In the genomic region with DNA sequence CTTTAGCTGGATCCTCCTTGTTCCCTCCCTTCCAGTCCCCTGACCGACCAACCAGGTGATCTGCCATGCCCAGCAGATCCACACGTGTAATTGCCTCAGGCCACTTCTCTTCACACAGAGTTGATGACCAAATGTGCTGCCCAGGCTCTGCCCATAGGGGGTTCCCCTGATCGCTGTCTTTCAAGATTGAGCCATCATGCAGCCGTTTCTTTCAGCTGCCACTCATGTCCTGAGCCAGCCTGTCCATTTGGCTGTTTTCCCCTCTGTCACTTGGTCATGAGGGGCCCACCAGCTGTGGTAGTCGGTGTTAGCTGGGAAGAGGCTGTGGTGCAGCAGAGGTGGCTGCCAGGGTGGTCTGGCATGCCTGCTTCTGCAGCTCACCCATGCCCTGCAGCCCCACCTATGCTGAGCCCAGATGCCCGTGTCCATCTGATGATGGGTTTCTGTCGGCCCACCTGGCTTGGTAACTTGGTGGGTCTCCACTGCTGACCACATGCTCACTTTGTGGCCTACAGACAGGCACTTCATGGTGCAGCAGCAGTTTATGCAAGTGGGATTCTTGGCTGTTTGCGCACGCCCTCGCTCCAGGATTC, we compare ENCODE assay signal across 22 cellular contexts. TPM values are rescaled to one million over a fixed set of nuclear protein-coding genes. Genes with fewer than 3 reads are reported as not detected.
DNase-seq lines count a peak whose midpoint lies in the region; ATAC-seq and TF ChIP-seq lines count a peak whose summit lies in the region.
"Had no signal": no experiment of that assay in that cellular context is flagged by ENCODE, and none has a peak within 500 bp of the region (broad histone marks: within the 10 kb centered on the region; RNA-seq: fewer than 3 reads in every experiment).

No MANE protein-coding gene starts in this region.

- H3K9me3 ChIP-seq in OCI-LY1 (ENCODE audit: low read length), result no peaks in the 10 kb centered on the region
- H3K9me3 ChIP-seq: BLaER1 treated with 17β-estradiol and CSF1 and Interleukin-3, amounts not matched to agents 10 nM and 100 nM had no signal

- no peaks in the 10 kb centered on the region for H3K9me2 ChIP-seq in OCI-LY1 (ENCODE audit: low read depth, low read length)

- peak overlapping the region; percentile 34 for H3K4me3 Mint-ChIP-seq in activated naive CD4-positive, alpha-beta T cell treated with anti-CD3 and anti-CD28 coated beads, Interleukin-2, amount 50 U/mL, for 24 hours
- no peak overlapping the region for H3K4me3 Mint-ChIP-seq in activated naive CD4-positive, alpha-beta T cell treated with anti-CD3 and anti-CD28 coated beads, Interleukin-2, amount 10 ng/mL, durations not matched to agents 7 days and 5 days
- H3K4me3 Mint-ChIP-seq: H9, IgD-negative memory B cell had no signal

- H2AFZ ChIP-seq in OCI-LY1 (ENCODE audit: low read length), result no peak overlapping the region

- peaks cover 35% of the 10 kb centered on the region for H3K36me3 Mint-ChIP-seq in activated naive CD4-positive, alpha-beta T cell treated with anti-CD3 and anti-CD28 coated beads, Interleukin-2, amount 50 U/mL, for 24 hours
- H3K36me3 Mint-ChIP-seq in activated naive CD4-positive, alpha-beta T cell treated with anti-CD3 and anti-CD28 coated beads, Interleukin-2, amount 10 ng/mL, durations not matched to agents 7 days and 5 days, result peaks cover 74% of the 10 kb centered on the region

- peak overlapping the region; percentile 82 for H3K4me3 ChIP-seq in OCI-LY1 (ENCODE audit: low read depth, low read length, poor library complexity, severe bottlenecking)
- H3K4me3 ChIP-seq: BLaER1 treated with 17β-estradiol and CSF1 and Interleukin-3, amounts not matched to agents 10 nM and 100 nM had no signal

- TF ChIP-seq CTCF in OCI-LY1 (IDR thresholded peaks at IDR 0.05; ENCODE audit: low read length) (peak; percentile 53), foreskin keratinocyte (conservative IDR thresholded peaks at IDR 0.05) (no peak), omental fat pad (IDR thresholded peaks at IDR 0.05) (no peak)

- no peak overlapping the region for H3K27ac Mint-ChIP-seq in activated naive CD4-positive, alpha-beta T cell treated with anti-CD3 and anti-CD28 coated beads, Interleukin-2, amount 50 U/mL, for 24 hours
- no peak overlapping the region for H3K27ac Mint-ChIP-seq in activated naive CD4-positive, alpha-beta T cell treated with anti-CD3 and anti-CD28 coated beads, Interleukin-2, amount 10 ng/mL, durations not matched to agents 7 days and 5 days
- H3K27ac Mint-ChIP-seq: IgD-negative memory B cell had no signal

- peaks cover 98% of the 10 kb centered on the region for H3K4me1 ChIP-seq in OCI-LY1 (ENCODE audit: insufficient read depth, low read length, severe bottlenecking)
- no peaks in the 10 kb centered on the region for H3K4me1 ChIP-seq in foreskin keratinocyte

- 0 out of 2 replicates have a peak, but pooled peaks cover under 1% of the 10 kb centered on the region for H3F3A ChIP-seq in OCI-LY1 (ENCODE audit: insufficient read depth, low read length)

- peak overlapping the region; percentile 98 for H3K9ac ChIP-seq in OCI-LY1 (ENCODE audit: low read length)
- H3K9ac ChIP-seq: BLaER1 treated with 17β-estradiol and CSF1 and Interleukin-3, amounts not matched to agents 10 nM and 100 nM had no signal

- H3K4me1 Mint-ChIP-seq in activated naive CD4-positive, alpha-beta T cell treated with anti-CD3 and anti-CD28 coated beads, Interleukin-2, amount 50 U/mL, for 24 hours, result peaks cover 86% of the 10 kb centered on the region
- H3K4me1 Mint-ChIP-seq in activated naive CD4-positive, alpha-beta T cell treated with anti-CD3 and anti-CD28 coated beads, Interleukin-2, amount 10 ng/mL, durations not matched to agents 7 days and 5 days, result peaks cover 44% of the 10 kb centered on the region
- H3K4me1 Mint-ChIP-seq: H9 had no signal

- peaks cover 74% of the 10 kb centered on the region for H3K36me3 ChIP-seq in OCI-LY1 (ENCODE audit: insufficient read depth, low read length)

- H4K20me1 ChIP-seq in OCI-LY1 (ENCODE audit: insufficient read depth, low read length), result no peaks in the 10 kb centered on the region

- peak overlapping the region; percentile 84 for H3K4me2 ChIP-seq in OCI-LY1 (ENCODE audit: low read length)
- H3K4me2 ChIP-seq: BLaER1 treated with 17β-estradiol and CSF1 and Interleukin-3, amounts not matched to agents 10 nM and 100 nM had no signal

- peaks cover 84% of the 10 kb centered on the region for H3K79me2 ChIP-seq in OCI-LY1 (ENCODE audit: insufficient read depth, low read length)

- no peaks in the 10 kb centered on the region for H3K27me3 Mint-ChIP-seq in activated naive CD4-positive, alpha-beta T cell treated with anti-CD3 and anti-CD28 coated beads, Interleukin-2, amount 50 U/mL, for 24 hours
- no peaks in the 10 kb centered on the region for H3K27me3 Mint-ChIP-seq in activated naive CD4-positive, alpha-beta T cell treated with anti-CD3 and anti-CD28 coated beads, Interleukin-2, amount 10 ng/mL, durations not matched to agents 7 days and 5 days
- H3K27me3 Mint-ChIP-seq: IgD-negative memory B cell had no signal

- H3K27me3 ChIP-seq in OCI-LY1 (ENCODE audit: insufficient read depth, low read length), result no peaks in the 10 kb centered on the region
- H3K27me3 ChIP-seq in foreskin keratinocyte, result no peaks in the 10 kb centered on the region
- H3K27me3 ChIP-seq: BLaER1 treated with 17β-estradiol and CSF1 and Interleukin-3, amounts not matched to agents 10 nM and 100 nM had no signal

- CTCF ChIA-PET in activated naive CD4-positive, alpha-beta T cell treated with anti-CD3 and anti-CD28 coated beads, Interleukin-2, amount 10 ng/mL, durations not matched to agents 7 days and 5 days (lab: Charles Lee), result interaction anchor here (1.2 kb wide), 1 partner anchor 9 kb away, joined by 3 read pairs; no protein-coding TSS in a partner anchor

- H3K27ac ChIP-seq in OCI-LY1 (ENCODE audit: low read depth, low read length, poor library complexity, severe bottlenecking) (peak overlapping the region; percentile 99), foreskin keratinocyte (no peak overlapping the region)
- H3K27ac ChIP-seq: BLaER1 treated with 17β-estradiol and CSF1 and Interleukin-3, amounts not matched to agents 10 nM and 100 nM had no signal

- no peaks in the 10 kb centered on the region for H3K9me3 Mint-ChIP-seq in activated naive CD4-positive, alpha-beta T cell treated with anti-CD3 and anti-CD28 coated beads, Interleukin-2, amount 50 U/mL, for 24 hours
- no peaks in the 10 kb centered on the region for H3K9me3 Mint-ChIP-seq in activated naive CD4-positive, alpha-beta T cell treated with anti-CD3 and anti-CD28 coated beads, Interleukin-2, amount 10 ng/mL, durations not matched to agents 7 days and 5 days
- H3K9me3 Mint-ChIP-seq: H9, IgD-negative memory B cell had no signal

- no peak for DNase-seq in activated naive CD4-positive, alpha-beta T cell treated with anti-CD3 and anti-CD28 coated beads, Interleukin-2, amount 10 ng/mL, durations not matched to agents 7 days and 5 days
- no peak for DNase-seq in foreskin keratinocyte
- DNase-seq in omental fat pad (ENCODE audit: low spot score), result no peak
- DNase-seq in NCI-H187 treated with DMSO at 0.1 percent for 48 hours (lab: John Stamatoyannopoulos, UW), result no peak
- DNase-seq in sciatic nerve (ENCODE audit: low spot score), result no peak
- DNase-seq: DMS 273 treated with DMSO at 0.1 percent for 48 hours, DND-41, H9, Karpas-422, MM.1S, NCI-H1092, NCI-H1436 treated with DMSO at 0.1 percent for 48 hours, NCI-H2029 treated with DMSO at 0.1 percent for 48 hours had no signal

- intact Hi-C loops in sciatic nerve (cut with DNase I), result no loop called here

- ATAC-seq in foreskin keratinocyte (peak; percentile 50), omental fat pad (ENCODE audit: low FRiP score) (peak; percentile 15), HG03442 (IDR thresholded peaks at IDR 0.05; ENCODE audit: unreplicated experiment) (no peak), sciatic nerve (no peak)
- ATAC-seq: Right ventricle myocardium inferior had no signal

RNA-seq across cellular contexts. Expression of a gene that starts 35.6 kb away (rescaled TPM):
- total RNA-seq in foreskin keratinocyte, result not detected in 2 replicates
- not detected in 2 replicates for polyA plus RNA-seq in foreskin keratinocyte
- total RNA-seq in omental fat pad, result 10 to 100 TPM; 17.2 to 73.5 (median 42.7) TPM
- 19.5 TPM for total RNA-seq in sciatic nerve
- total RNA-seq: A673, G401, H9, SK-MEL-5 had no signal

Comparison
In these comparisons a context has a peak if more than half of its experiments do, and no peak if none do; other contexts are left out.
1. ATAC-seq: peak in foreskin keratinocyte (single experiment) and omental fat pad (single experiment); none in HG03442 (single experiment) and sciatic nerve (single experiment).
2. RNA of a gene that starts 35.6 kb away (total RNA-seq): 17.2 to 73.5 TPM in omental fat pad and 19.5 TPM in sciatic nerve (single experiment); not detected in foreskin keratinocyte; every median in the first group is over 10 times any median in the second.